In the genomic region with DNA sequence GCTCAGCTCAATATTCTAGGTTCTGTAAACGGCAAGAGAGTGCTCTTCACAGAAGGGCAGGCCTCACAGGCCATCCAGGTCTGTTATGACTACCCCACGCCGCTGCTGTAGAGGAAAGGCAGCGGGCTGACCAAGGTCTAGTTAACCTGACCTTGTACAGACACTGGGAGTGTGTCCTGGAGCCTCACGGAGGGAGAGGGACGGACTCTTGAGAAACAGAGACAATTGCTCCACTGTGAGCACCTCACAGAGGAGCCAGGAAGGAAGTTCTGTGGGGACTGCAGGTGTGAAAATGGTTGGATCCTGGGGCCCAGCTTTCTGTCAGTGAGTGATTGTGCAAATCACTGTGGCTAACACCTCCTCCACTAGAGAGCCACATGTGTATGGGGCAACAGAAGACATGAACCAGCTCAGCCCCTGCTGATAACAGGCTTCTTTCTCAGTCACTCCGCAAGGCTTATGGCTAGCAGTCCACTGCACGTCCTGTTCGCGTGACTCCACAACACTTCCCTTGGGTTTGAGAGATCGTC, we compare ENCODE assay signal across 8 cellular contexts. TPM values are rescaled to one million over a fixed set of nuclear protein-coding genes. Genes with fewer than 3 reads are reported as not detected.
DNase-seq lines count a peak whose midpoint lies in the region; ATAC-seq and TF ChIP-seq lines count a peak whose summit lies in the region.

No MANE protein-coding gene starts in this region.

- H2BK120ac ChIP-seq in trophoblast cell (ENCODE audit: insufficient read depth, low read length, poor library complexity) = no peak overlapping the region

- H3K4me3 ChIP-seq in DND-41 (ENCODE audit: low read depth in 1 of 2, low read length in 2 of 2) (no peak overlapping the region), trophoblast cell (ENCODE audit: low read depth, low read length) (no peak overlapping the region), GM23248 (no peak overlapping the region)

- H2AFZ ChIP-seq in DND-41 (ENCODE audit: low read depth, low read length) (no peak overlapping the region), trophoblast cell (ENCODE audit: insufficient read depth, low read length, poor library complexity) (no peak overlapping the region), GM23248 (no peak overlapping the region)

- no peaks in the 10 kb centered on the region; the same call in 1 of the 2 replicates for H4K20me1 ChIP-seq in DND-41 (ENCODE audit: insufficient read depth, low read length)
- no peaks in the 10 kb centered on the region for H4K20me1 ChIP-seq in GM23248 (ENCODE audit: insufficient read depth)

- H3K4ac ChIP-seq in trophoblast cell (ENCODE audit: low read depth, low read length) = no peak overlapping the region

- H2BK5ac ChIP-seq in trophoblast cell (ENCODE audit: low read depth, low read length, poor library complexity) = no peak overlapping the region

- no peak overlapping the region for H3K23ac ChIP-seq in trophoblast cell (ENCODE audit: low read length)

- ATAC-seq in DND-41 (ENCODE audit: insufficient read depth, low read depth) (peak; percentile 63), HG03175 (IDR thresholded peaks at IDR 0.05; ENCODE audit: unreplicated experiment) (peak; percentile 85), HG03571 (IDR thresholded peaks at IDR 0.05; ENCODE audit: unreplicated experiment) (no peak)

- H3K9ac ChIP-seq in DND-41 (ENCODE audit: low read depth, low read length) (no peak overlapping the region), trophoblast cell (ENCODE audit: low read length) (no peak overlapping the region), GM23248 (no peak overlapping the region)

- no peak overlapping the region for H2BK12ac ChIP-seq in trophoblast cell (ENCODE audit: low read length)

- peak overlapping the region; percentile 7 for H3K27ac Mint-ChIP-seq in nephron progenitor cell

- H4K91ac ChIP-seq in trophoblast cell (ENCODE audit: low read depth, low read length) = no peak overlapping the region

- DNase-seq in DND-41 (no peak), activated T-cell treated with anti-CD3 and anti-CD28 coated beads for 4 hours (peak; percentile 24), nephron progenitor cell (no peak), trophoblast cell (no peak), kidney tubule cell (ENCODE audit: low spot score) (no peak), GM23248 (no peak)

- in situ Hi-C loops in GM23248 (cut with MboI) = no loop called here

- H4K12ac ChIP-seq in trophoblast cell (ENCODE audit: low read depth, low read length) = no peak overlapping the region

- no CpG with 5 or more reads among the region's 11 CpGs for WGBS in trophoblast cell (ENCODE audit: extremely low coverage, insufficient coverage, insufficient read length)
- WGBS in GM23248 (ENCODE audit: low coverage in 1 of 2, low lambda C conversion rate in 2 of 2, missing lambda C conversion rate in 2 of 2), 2 experiments = 91% methylated on average over 11 of the region's 11 CpGs

- H3K79me2 ChIP-seq in DND-41 (ENCODE audit: insufficient read depth, low read length) (no peaks in the 10 kb centered on the region), trophoblast cell (ENCODE audit: control insufficient read depth, insufficient read depth, low read length, poor library complexity) (no peaks in the 10 kb centered on the region), GM23248 (ENCODE audit: insufficient read depth) (no peaks in the 10 kb centered on the region)

- H3K27me3 ChIP-seq in DND-41 (ENCODE audit: insufficient read depth, low read length, poor library complexity) (no peaks in the 10 kb centered on the region), trophoblast cell (ENCODE audit: insufficient read depth, low read length) (no peaks in the 10 kb centered on the region), GM23248 (replicated peaks; ENCODE audit: insufficient read depth) (no peaks in the 10 kb centered on the region)

- H3K9me2 ChIP-seq in GM23248 (ENCODE audit: insufficient read depth) = no peaks in the 10 kb centered on the region

- no peak overlapping the region for H3K18ac ChIP-seq in trophoblast cell (ENCODE audit: low read length)

- H2AK5ac ChIP-seq in trophoblast cell (ENCODE audit: low read length) = no peak overlapping the region

- H3K36me3 ChIP-seq in DND-41 (ENCODE audit: insufficient read depth, low read length) (peaks cover 98% of the 10 kb centered on the region), trophoblast cell (ENCODE audit: control insufficient read depth in 1 of 2, insufficient read depth in 2 of 2, low read length in 2 of 2) (peaks cover 56 to 69% of the 10 kb centered on the region in 2 experiments), GM23248 (ENCODE audit: low read depth) (peaks cover 61% of the 10 kb centered on the region)

- TF ChIP-seq CTCF in DND-41 (IDR thresholded peaks at IDR 0.05; ENCODE audit: borderline replicate concordance, extremely low read depth, low read length, poor library complexity, severe bottlenecking) = no peak
- no peak for TF ChIP-seq CTCF in nephron progenitor cell (IDR thresholded peaks at IDR 0.05)

- no peaks in the 10 kb centered on the region for H3K4me1 ChIP-seq in DND-41 (ENCODE audit: insufficient read depth, low read length)
- no peaks in the 10 kb centered on the region for H3K4me1 ChIP-seq in trophoblast cell (ENCODE audit: control insufficient read depth in 1 of 2, insufficient read depth in 2 of 2, low read length in 2 of 2)
- no peaks in the 10 kb centered on the region for H3K4me1 ChIP-seq in GM23248 (ENCODE audit: insufficient read depth)

- H4K8ac ChIP-seq in trophoblast cell (ENCODE audit: low read depth, low read length) = no peak overlapping the region

- no peaks in the 10 kb centered on the region for H3F3A ChIP-seq in GM23248 (ENCODE audit: insufficient read depth)

- H3K14ac ChIP-seq in trophoblast cell (ENCODE audit: low read length) = no peak overlapping the region

- peaks cover 6% of the 10 kb centered on the region for H3K4me1 Mint-ChIP-seq in nephron progenitor cell

- no peak overlapping the region for H3K4me3 Mint-ChIP-seq in nephron progenitor cell

- H3K9me3 ChIP-seq in DND-41 (ENCODE audit: insufficient read depth, low read length, severe bottlenecking) = no peaks in the 10 kb centered on the region
- no peaks in the 10 kb centered on the region for H3K9me3 ChIP-seq in trophoblast cell (ENCODE audit: insufficient read depth, low read depth, low read length)
- no peaks in the 10 kb centered on the region for H3K9me3 ChIP-seq in GM23248 (ENCODE audit: low read depth)

- no peaks in the 10 kb centered on the region for H3K79me1 ChIP-seq in trophoblast cell (ENCODE audit: low read length)

- peaks cover 86% of the 10 kb centered on the region for H3K36me3 Mint-ChIP-seq in nephron progenitor cell (ENCODE audit: low read depth)

- no peaks in the 10 kb centered on the region for H3K27me3 Mint-ChIP-seq in nephron progenitor cell (ENCODE audit: low read depth, poor library complexity)

- H3K4me2 ChIP-seq in DND-41 (ENCODE audit: insufficient read depth, low read length) (no peak overlapping the region), trophoblast cell (ENCODE audit: low read length) (no peak overlapping the region), GM23248 (ENCODE audit: unreplicated experiment) (no peak overlapping the region)

- H3K27ac ChIP-seq in DND-41 (ENCODE audit: low read length) (no peak overlapping the region), trophoblast cell (ENCODE audit: low read depth, low read length) (no peak overlapping the region), GM23248 (no peak overlapping the region)

- H3K9me3 Mint-ChIP-seq in nephron progenitor cell = no peaks in the 10 kb centered on the region

RNA-seq across cellular contexts. Expression of a gene that starts 31.4 kb away (rescaled TPM):
- polyA plus RNA-seq in trophoblast cell (2013) = 1.7 and 2.4 TPM in 2 replicates
- 0.22 and 0.63 TPM in 2 replicates for total RNA-seq in GM23248 (2014; rRNA removed; shearing (Covaris generic))
- 0.47 and 1.1 TPM in 2 replicates for polyA plus RNA-seq in GM23248 (2016; fragmentation: Nextera tagmentation; extraction: Ambion mirVana)
